ENCODE assay signal across 8 cellular contexts in the genomic region with DNA sequence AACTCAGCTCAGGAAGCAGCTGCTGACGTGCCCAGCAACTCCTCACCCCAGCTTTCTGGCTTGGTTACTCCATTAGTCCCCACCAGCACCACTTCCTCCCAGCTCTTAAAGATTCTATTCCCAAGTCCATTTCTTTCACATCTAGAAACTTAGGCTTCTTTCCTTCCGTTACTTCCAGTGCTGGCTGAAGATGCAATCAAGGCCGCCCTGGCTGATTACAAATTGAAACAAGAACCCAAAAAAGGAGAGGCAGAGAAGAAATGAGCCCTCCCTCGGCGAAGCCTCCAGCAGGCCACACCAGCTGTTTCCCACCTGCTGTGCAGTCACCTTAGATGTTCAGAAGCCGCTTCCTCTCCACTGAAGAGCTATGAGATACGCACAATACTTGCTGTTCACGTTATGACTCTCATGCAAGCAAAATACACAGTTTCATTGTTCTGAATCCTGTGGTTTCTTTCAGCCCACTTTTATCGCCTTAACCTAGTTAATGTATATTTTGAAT. TPM values are rescaled to one million over a fixed set of nuclear protein-coding genes. Genes with fewer than 3 reads are reported as not detected.
DNase-seq lines count a peak whose midpoint lies in the region; ATAC-seq, FAIRE-seq and TF ChIP-seq lines count a peak whose summit lies in the region.

No MANE protein-coding gene starts in this region.

- peaks cover 40% of the 10 kb centered on the region for H3K4me1 ChIP-seq in A673 (ENCODE audit: insufficient read depth, low read length, poor library complexity, severe bottlenecking)

- H3K27me3 Mint-ChIP-seq in activated CD8-positive, alpha-beta memory T cell treated with anti-CD3 and anti-CD28 coated beads, Interleukin-2, amount 10 ng/mL, durations not matched to agents 7 days and 5 days = no peaks in the 10 kb centered on the region
- no peaks in the 10 kb centered on the region for H3K27me3 Mint-ChIP-seq in naive B cell

- peak; percentile 36 for DNase-seq in A673 (ENCODE audit: low spot score)
- DNase-seq in activated CD8-positive, alpha-beta memory T cell treated with anti-CD3 and anti-CD28 coated beads, Interleukin-2, amount 10 ng/mL, durations not matched to agents 7 days and 5 days = peak; percentile 92
- DNase-seq in naive B cell = peak; percentile 46
- DNase-seq in EL = no peak
- DNase-seq in urothelium cell line (ENCODE audit: low spot score) = no peak
- no peak for DNase-seq in NCI-H748 (lab: John Stamatoyannopoulos, UW; ENCODE audit: unreplicated experiment)

- H3K27me3 ChIP-seq in A673 (replicated peaks; ENCODE audit: insufficient read depth, low read depth, low read length, poor library complexity) = no peaks in the 10 kb centered on the region

- peaks cover 52% of the 10 kb centered on the region for H3K36me3 ChIP-seq in A673 (ENCODE audit: insufficient read depth, low read length, poor library complexity, severe bottlenecking)

- H3K9me3 ChIP-seq in A673 (ENCODE audit: low read depth, low read length, poor library complexity, severe bottlenecking) = no peaks in the 10 kb centered on the region

- peaks cover 91% of the 10 kb centered on the region for H3K4me1 Mint-ChIP-seq in activated CD8-positive, alpha-beta memory T cell treated with anti-CD3 and anti-CD28 coated beads, Interleukin-2, amount 10 ng/mL, durations not matched to agents 7 days and 5 days
- H3K4me1 Mint-ChIP-seq in naive B cell = peaks cover 36 to 76% (median 38%) of the 10 kb centered on the region in 3 donors

- TF ChIP-seq CTCF in A673 (conservative IDR thresholded peaks at IDR 0.05; ENCODE audit: low read depth, low read length) = no peak

- POLR2A ChIA-PET in A673 (lab: Charles Lee; ENCODE audit: low non-redundant PET) = no interaction called here

- H3K9me3 Mint-ChIP-seq in activated CD8-positive, alpha-beta memory T cell treated with anti-CD3 and anti-CD28 coated beads, Interleukin-2, amount 10 ng/mL, durations not matched to agents 7 days and 5 days (ENCODE audit: low read depth) = no peaks in the 10 kb centered on the region
- no peaks in the 10 kb centered on the region for H3K9me3 Mint-ChIP-seq in naive B cell

- H3K4me3 ChIP-seq in A673 (ENCODE audit: low read depth, low read length, poor library complexity, severe bottlenecking) = no peak overlapping the region

- ATAC-seq in GM19467 (IDR thresholded peaks at IDR 0.05; ENCODE audit: unreplicated experiment) (peak; percentile 58), HG03558 (IDR thresholded peaks at IDR 0.05; ENCODE audit: extremely low read depth, unreplicated experiment) (peak; percentile 52), naive B cell (ENCODE audit: low read depth in 2 of 2) (peak; percentile 80)
- peak; percentile 94 for ATAC-seq in activated CD8-positive, alpha-beta memory T cell treated with anti-CD3 and anti-CD28 coated beads, Interleukin-2, amount 10 ng/mL, durations not matched to agents 7 days and 5 days

- peak overlapping the region; percentile 77 for H3K27ac ChIP-seq in A673 (ENCODE audit: low read depth, low read length, poor library complexity, severe bottlenecking)

- intact Hi-C loops in A673 (cut with micrococcal nuclease; ENCODE audit: unreplicated experiment) = loop anchor here (10.0 kb wide), 1 partner anchor 166 kb away; a partner anchor contains a TSS

- H3K27ac Mint-ChIP-seq in activated CD8-positive, alpha-beta memory T cell treated with anti-CD3 and anti-CD28 coated beads, Interleukin-2, amount 10 ng/mL, durations not matched to agents 7 days and 5 days = peak overlapping the region; percentile 98
- peak overlapping the region; percentile 8 to 97 (median 94) for H3K27ac Mint-ChIP-seq in naive B cell

- peaks cover 47% of the 10 kb centered on the region for H3K36me3 Mint-ChIP-seq in activated CD8-positive, alpha-beta memory T cell treated with anti-CD3 and anti-CD28 coated beads, Interleukin-2, amount 10 ng/mL, durations not matched to agents 7 days and 5 days
- peaks cover 9 to 25% of the 10 kb centered on the region in 2 donors for H3K36me3 Mint-ChIP-seq in naive B cell

- BruUV-seq in A673 (replicated peaks; lab: Mats Ljungman, UMichigan) = no TSS peak

- no peak for FAIRE-seq in urothelium cell line (lab: Jason Lieb, UNC)

- peak overlapping the region; percentile 65 for H3K4me3 Mint-ChIP-seq in activated CD8-positive, alpha-beta memory T cell treated with anti-CD3 and anti-CD28 coated beads, Interleukin-2, amount 10 ng/mL, durations not matched to agents 7 days and 5 days
- H3K4me3 Mint-ChIP-seq in naive B cell = peak overlapping the region; percentile 6 to 82 (median 60)

- CTCF ChIA-PET in A673 (lab: Charles Lee) = no interaction called here
- CTCF ChIA-PET in activated CD8-positive, alpha-beta memory T cell treated with anti-CD3 and anti-CD28 coated beads, Interleukin-2, amount 10 ng/mL, durations not matched to agents 7 days and 5 days (lab: Charles Lee) = interaction anchor here (0.8 to 16.9 kb wide), 13 partner anchors 8 to 382 kb away, joined by 3 to 382 read pairs (median 4); a partner anchor contains a TSS

RNA-seq across cellular contexts. Expression of a gene that starts 6.3 kb away (rescaled TPM):
- 73.4 and 79.3 TPM in 2 replicates for total RNA-seq in A673 (2021)
- total RNA-seq in activated CD8-positive, alpha-beta memory T cell treated with anti-CD3 and anti-CD28 coated beads, Interleukin-2, amount 10 ng/mL, durations not matched to agents 7 days and 5 days = 10 to 100 TPM; 64.2 to 86.9 TPM
- polyA plus RNA-seq in naive B cell (ENCODE audit: low read depth in 6 of 6) = 100 to 1,000 TPM; 316 to 418 (median 365) TPM

RNA-seq across cellular contexts. Expression of a gene that starts 7.7 kb away (rescaled TPM):
- total RNA-seq in A673 (2021) = 93.8 and 99.3 TPM in 2 replicates
- 10 to 100 TPM; 81.2 to 99.7 TPM for total RNA-seq in activated CD8-positive, alpha-beta memory T cell treated with anti-CD3 and anti-CD28 coated beads, Interleukin-2, amount 10 ng/mL, durations not matched to agents 7 days and 5 days
- polyA plus RNA-seq in naive B cell (ENCODE audit: low read depth in 6 of 6) = 10 to 100 TPM; 24.7 to 57.9 (median 36.4) TPM

RNA-seq across cellular contexts. Expression of a gene that starts 29.2 kb away (rescaled TPM):
- 1.0 TPM in 1 of 2 replicates, not detected in the other for total RNA-seq in A673 (2021)
- total RNA-seq in activated CD8-positive, alpha-beta memory T cell treated with anti-CD3 and anti-CD28 coated beads, Interleukin-2, amount 10 ng/mL, durations not matched to agents 7 days and 5 days = under 1 TPM; 0.16 to 0.20 TPM
- polyA plus RNA-seq in naive B cell (ENCODE audit: low read depth in 6 of 6) = not detected

RNA-seq across cellular contexts. Expression of a gene that starts 53.6 kb away (rescaled TPM):
- total RNA-seq in A673 (2021) = 3.6 and 4.1 TPM in 2 replicates
- total RNA-seq in activated CD8-positive, alpha-beta memory T cell treated with anti-CD3 and anti-CD28 coated beads, Interleukin-2, amount 10 ng/mL, durations not matched to agents 7 days and 5 days = 1 to 10 TPM; 5.8 to 6.1 TPM
- polyA plus RNA-seq in naive B cell (ENCODE audit: low read depth in 6 of 6) = 1 to 10 TPM; 1.6 to 4.9 (median 3.1) TPM

Comparison
In these comparisons a context has a peak if more than half of its experiments do, and no peak if none do; other contexts are left out.
1. DNase-seq: peak in A673 (single experiment), activated CD8-positive, alpha-beta memory T cell treated with anti-CD3 and anti-CD28 coated beads, Interleukin-2, amount 10 ng/mL, durations not matched to agents 7 days and 5 days (single experiment) and naive B cell (single experiment); none in EL (single experiment), urothelium cell line (single experiment) and NCI-H748 (single experiment).
2. Peak in every context shown above with its lines, with median percentiles within 50 percentile points of each other: ATAC-seq.